1 cellular context compared by ENCODE assay signal in the genomic region with DNA sequence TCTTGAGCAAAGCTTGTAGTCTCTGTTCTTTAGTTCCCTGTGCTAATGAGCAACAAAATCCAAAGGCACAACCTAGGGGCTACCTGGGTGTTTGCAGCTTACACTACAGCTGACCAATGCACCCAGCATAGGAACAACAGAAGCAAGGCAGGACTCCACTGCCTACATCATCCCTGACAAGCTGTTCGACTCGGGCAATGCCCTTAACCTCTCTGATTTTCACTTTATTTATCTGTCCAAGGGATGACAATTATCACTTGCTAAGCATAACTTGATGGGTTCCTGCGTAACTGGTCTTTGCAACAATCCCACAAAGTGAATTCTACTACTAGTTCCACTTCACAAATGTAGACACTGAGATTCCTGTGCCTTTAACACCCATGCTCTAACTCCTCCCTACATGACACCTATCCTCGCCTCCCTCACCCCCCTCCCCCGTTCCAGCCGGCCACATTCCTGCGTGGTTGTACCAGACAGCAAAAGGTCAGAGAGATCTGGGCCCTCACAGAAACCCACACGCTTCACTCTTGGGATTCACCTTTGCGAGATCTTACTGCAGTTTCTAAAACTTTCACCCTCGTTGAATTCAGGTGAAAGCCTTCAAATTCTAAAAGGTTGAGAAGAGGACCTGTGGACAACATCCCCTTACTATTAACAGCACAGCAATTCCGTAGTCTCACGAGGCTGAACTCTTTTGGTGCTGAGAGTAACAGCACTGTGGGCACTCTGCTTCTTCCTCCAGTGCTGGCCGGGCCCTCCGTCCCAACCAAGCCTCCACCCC.
TF ChIP-seq lines count a peak whose summit lies in the region.

No MANE protein-coding gene starts in this region.

TF ChIP-seq in IMR-90, 13 proteins besides CTCF, POLR2A, EP300 and RAD21:
- TF ChIP-seq MXI1 (IDR thresholded peaks at IDR 0.05; ENCODE audit: borderline replicate concordance, low read depth, low read length) = no peak; the same call in 1 of the 2 replicates
- 0 out of 2 replicates have a peak, but pooled peaks have one; percentile 53 for TF ChIP-seq CHD1 (IDR thresholded peaks at IDR 0.05; ENCODE audit: low read depth, low read length)
- TF ChIP-seq BHLHE40 (IDR thresholded peaks at IDR 0.05; ENCODE audit: low read depth, low read length) = peak; percentile 21; the same call in 1 of the 2 replicates
- no peak for TF ChIP-seq FOS (IDR thresholded peaks at IDR 0.05; ENCODE audit: low read depth, low read length)
- peak; percentile 86; the same call in 1 of the 2 replicates for TF ChIP-seq MAZ (IDR thresholded peaks at IDR 0.05; ENCODE audit: borderline replicate concordance, low read depth, low read length)
- no peak for TF ChIP-seq RCOR1 (IDR thresholded peaks at IDR 0.05; ENCODE audit: insufficient replicate concordance, low read length)
- TF ChIP-seq, protein P1, sequence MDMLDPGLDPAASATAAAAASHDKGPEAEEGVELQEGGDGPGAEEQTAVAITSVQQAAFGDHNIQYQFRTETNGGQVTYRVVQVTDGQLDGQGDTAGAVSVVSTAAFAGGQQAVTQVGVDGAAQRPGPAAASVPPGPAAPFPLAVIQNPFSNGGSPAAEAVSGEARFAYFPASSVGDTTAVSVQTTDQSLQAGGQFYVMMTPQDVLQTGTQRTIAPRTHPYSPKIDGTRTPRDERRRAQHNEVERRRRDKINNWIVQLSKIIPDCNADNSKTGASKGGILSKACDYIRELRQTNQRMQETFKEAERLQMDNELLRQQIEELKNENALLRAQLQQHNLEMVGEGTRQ (IDR thresholded peaks at IDR 0.05; ENCODE audit: low read depth, low read length) = no peak
